ENCODE assay signal across 15 cellular contexts in the genomic region with DNA sequence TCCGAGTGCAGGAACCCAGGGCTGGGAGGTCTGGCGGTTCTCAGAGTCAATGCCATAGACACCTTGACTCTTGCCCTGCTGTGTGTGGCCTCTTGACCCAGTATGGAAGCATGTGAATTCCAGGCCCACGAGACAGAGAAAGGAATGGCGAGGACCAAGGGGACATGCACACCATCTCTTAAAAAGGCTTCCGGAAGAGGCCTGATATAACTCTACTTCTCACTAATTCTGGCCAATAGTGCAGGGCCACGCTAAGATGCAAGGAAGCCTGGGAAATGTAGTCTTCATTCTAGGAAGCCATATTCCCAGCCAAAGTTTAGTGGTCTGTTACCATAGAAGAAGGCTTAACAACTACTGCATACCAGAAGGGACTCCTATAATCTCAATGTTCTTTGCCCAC.
DNase-seq lines count a peak whose midpoint lies in the region; ATAC-seq and TF ChIP-seq lines count a peak whose summit lies in the region.
"Had no signal": no experiment of that assay in that cellular context is flagged by ENCODE, and none has a peak within 500 bp of the region (broad histone marks: within the 10 kb centered on the region; RNA-seq: fewer than 3 reads in every experiment).

No MANE protein-coding gene starts in this region.

- H2AK9ac ChIP-seq in IMR-90 (replicated peaks; ENCODE audit: low read depth, low read length, poor library complexity), result no peak overlapping the region

- H3K79me2 ChIP-seq in mesendoderm (ENCODE audit: control insufficient read depth, insufficient read depth, low read length), result no peaks in the 10 kb centered on the region

- H3K36me3 ChIP-seq in IMR-90 (ENCODE audit: control insufficient read depth, insufficient read depth, low read length), result no peaks in the 10 kb centered on the region
- H3K36me3 ChIP-seq in mesendoderm (ENCODE audit: control insufficient read depth, insufficient read depth, low read length), result no peaks in the 10 kb centered on the region

- H3K27me3 ChIP-seq in IMR-90 (ENCODE audit: control insufficient read depth, insufficient read depth, low read length) (peaks cover 7% of the 10 kb centered on the region; the same call in 1 of the 2 replicates), mesendoderm (ENCODE audit: insufficient read depth, low read length, poor library complexity) (no peaks in the 10 kb centered on the region)

- H2BK5ac ChIP-seq in IMR-90 (ENCODE audit: low read depth, low read length, poor library complexity, severe bottlenecking), result no peak overlapping the region
- no peak overlapping the region for H2BK5ac ChIP-seq in mesendoderm (ENCODE audit: low read length)

- H4K8ac ChIP-seq in IMR-90 (ENCODE audit: low read depth in 2 of 2, low read length in 2 of 2), result peak overlapping the region in 1 of 2 experiments; percentile 42; a peak in 2 of 4 replicates
- no peak overlapping the region for H4K8ac ChIP-seq in mesendoderm (ENCODE audit: low read depth, low read length)

- H3K4me3 ChIP-seq in IMR-90 (ENCODE audit: insufficient read depth, low read depth, low read length) (no peak overlapping the region), mesendoderm (ENCODE audit: low read length) (no peak overlapping the region)

- H3K27ac ChIP-seq in IMR-90 (ENCODE audit: insufficient read depth, low read length), result no peak overlapping the region
- H3K27ac ChIP-seq in mesendoderm (ENCODE audit: low read depth, low read length), result no peak overlapping the region

- CTCF ChIA-PET in IMR-90 (lab: Yijun Ruan, JAX), result no interaction called here

- DNase-seq in ELR (ENCODE audit: low read depth) (peak; percentile 21), IMR-90 (no peak), mesendoderm (peak; percentile 41), NCI-H146 (lab: John Stamatoyannopoulos, UW) (no peak), NOMO-1 (lab: John Stamatoyannopoulos, UW; ENCODE audit: unreplicated experiment in 2 of 2) (no peak), T-helper 1 cell (no peak)
- DNase-seq: C1 segment of cervical spinal cord, KBM-7, NCI-H1092, NCI-H2081 treated with DMSO at 0.1 percent for 48 hours, NCI-H2227 treated with DMSO at 0.1 percent for 48 hours, NCI-H526, PC-3, T-cell had no signal

- H2BK120ac ChIP-seq in IMR-90 (ENCODE audit: low read depth, low read length), result no peak overlapping the region
- no peak overlapping the region for H2BK120ac ChIP-seq in mesendoderm (ENCODE audit: low read depth, low read length)

- H3K18ac ChIP-seq in IMR-90 (ENCODE audit: low read depth, low read length), result no peak overlapping the region
- no peak overlapping the region for H3K18ac ChIP-seq in mesendoderm (ENCODE audit: low read length)

- ATAC-seq in IMR-90 (ENCODE audit: low read depth), result peak; percentile 37
- peak; percentile 42; the same call in 1 of the 3 replicates for ATAC-seq in SK-N-SH treated with all-trans-retinoic acid at 6 μM for 48 hours
- ATAC-seq: PC-3, T-cell had no signal

- no peak overlapping the region for H2BK20ac ChIP-seq in IMR-90 (ENCODE audit: low read depth, low read length)

- H3K9me3 ChIP-seq in IMR-90 (ENCODE audit: control insufficient read depth, insufficient read depth, low read length), result peaks cover 3% of the 10 kb centered on the region; the same call in 1 of the 2 replicates

- dilution Hi-C loops in IMR-90 (cut with HindIII; ENCODE audit: low sequenced_read_pairs, unreplicated experiment), result no loop called here

- H3K23ac ChIP-seq in IMR-90 (ENCODE audit: low read depth, low read length) (no peak overlapping the region), mesendoderm (ENCODE audit: low read length) (no peak overlapping the region)

- in situ Hi-C loops in IMR-90 (cut with MboI; ENCODE audit: low sequenced_read_pairs), result no loop called here

- H2BK15ac ChIP-seq in IMR-90 (ENCODE audit: low read depth, low read length), result no peak overlapping the region
- no peak overlapping the region for H2BK15ac ChIP-seq in mesendoderm (replicated peaks; ENCODE audit: low read depth)

- 77% methylated on average over 2 of the region's 6 CpGs; no CpG with 5 or more reads in 1 of the 2 experiments for WGBS in IMR-90 (ENCODE audit: extremely low coverage in 2 of 2, insufficient read length in 1 of 2), 2 experiments
- WGBS in mesendoderm (ENCODE audit: extremely low coverage, insufficient coverage, low lambda C conversion rate), result no CpG with 5 or more reads among the region's 6 CpGs

- no TSS peak for BruUV-seq in IMR-90 (replicated peaks; lab: Mats Ljungman, UMichigan)

- intact Hi-C loops in IMR-90 (cut with micrococcal nuclease), result loop anchor here (10.0 kb wide), 1 partner anchor 65 kb away; no protein-coding TSS in a partner anchor

- H3K14ac ChIP-seq in IMR-90 (replicated peaks; ENCODE audit: low read depth, low read length), result no peak overlapping the region

- no peak for TF ChIP-seq POLR2A in IMR-90 (IDR thresholded peaks at IDR 0.05; ENCODE audit: low read depth, low read length)

- peaks cover 7% of the 10 kb centered on the region for H3K4me1 ChIP-seq in IMR-90 (ENCODE audit: control insufficient read depth, insufficient read depth, low read length)
- no peaks in the 10 kb centered on the region for H3K4me1 ChIP-seq in mesendoderm (ENCODE audit: control insufficient read depth, low read depth, low read length)

- H3K9ac ChIP-seq in IMR-90 (ENCODE audit: low read depth, low read length), result no peak overlapping the region
- H3K9ac ChIP-seq in mesendoderm (ENCODE audit: low read length), result no peak overlapping the region

- no peak overlapping the region for H3K4ac ChIP-seq in IMR-90 (ENCODE audit: low read depth, low read length)
- no peak overlapping the region for H3K4ac ChIP-seq in mesendoderm (ENCODE audit: low read depth, low read length)

- no peaks in the 10 kb centered on the region for H4K20me1 ChIP-seq in IMR-90 (ENCODE audit: insufficient read depth, low read length)

- POLR2A ChIA-PET in IMR-90 (lab: Charles Lee; ENCODE audit: unreplicated experiment), result no interaction called here

- no peak for TF ChIP-seq RAD21 in IMR-90 (IDR thresholded peaks at IDR 0.05; ENCODE audit: low read length)

- H2AK5ac ChIP-seq in IMR-90 (ENCODE audit: low read depth, low read length), result no peak overlapping the region
- H2AK5ac ChIP-seq in mesendoderm (ENCODE audit: low read length), result no peak overlapping the region

- peaks cover 15% of the 10 kb centered on the region for H3K9me1 ChIP-seq in IMR-90 (ENCODE audit: insufficient read depth, low read length)

- TF ChIP-seq CTCF in IMR-90 (conservative IDR thresholded peaks at IDR 0.05; ENCODE audit: low read depth, low read length), result no peak

- no peak overlapping the region for H3K4me2 ChIP-seq in IMR-90 (ENCODE audit: low read depth, low read length)
- no peak overlapping the region for H3K4me2 ChIP-seq in mesendoderm (ENCODE audit: low read length)

- H4K5ac ChIP-seq in IMR-90 (ENCODE audit: low read depth, low read length), result 0 out of 2 replicates have a peak overlapping the region, but pooled peaks have one; percentile 64
- no peak overlapping the region for H4K5ac ChIP-seq in mesendoderm (ENCODE audit: low read length)

- no peak overlapping the region for H4K91ac ChIP-seq in IMR-90 (ENCODE audit: insufficient read depth, low read depth, low read length)

- H3K79me1 ChIP-seq in IMR-90 (ENCODE audit: low read depth in 1 of 2, low read length in 2 of 2) (no peaks in the 10 kb centered on the region), mesendoderm (ENCODE audit: low read length) (no peaks in the 10 kb centered on the region)

- H2AFZ ChIP-seq in IMR-90 (replicated peaks; ENCODE audit: low read length, poor library complexity), result peak overlapping the region; percentile 55

- no peak overlapping the region for H3K56ac ChIP-seq in IMR-90 (ENCODE audit: extremely low read depth, insufficient read depth, low read length)
- H3K56ac ChIP-seq in mesendoderm (ENCODE audit: low read length), result no peak overlapping the region

TF ChIP-seq in IMR-90, 13 proteins besides CTCF, POLR2A, EP300 and RAD21:
- TF ChIP-seq BHLHE40 (IDR thresholded peaks at IDR 0.05; ENCODE audit: low read depth, low read length), result no peak
- no peak for TF ChIP-seq NFE2L2 (IDR thresholded peaks at IDR 0.05; ENCODE audit: low read depth, low read length)
- no peak for TF ChIP-seq CEBPB (IDR thresholded peaks at IDR 0.05; ENCODE audit: low read depth, low read length)
- TF ChIP-seq FOS (IDR thresholded peaks at IDR 0.05; ENCODE audit: low read depth, low read length), result no peak
- no peak for TF ChIP-seq MAFK (IDR thresholded peaks at IDR 0.05; ENCODE audit: low read depth, low read length)
- no peak for TF ChIP-seq RCOR1 (IDR thresholded peaks at IDR 0.05; ENCODE audit: insufficient replicate concordance, low read length)
- no peak for TF ChIP-seq ELK1 (IDR thresholded peaks at IDR 0.05; ENCODE audit: borderline replicate concordance, low read depth, low read length)

TF ChIP-seq in SK-N-SH treated with all-trans-retinoic acid at 6 μM for 48 hours, 23 proteins besides CTCF, POLR2A, EP300 and RAD21:
- no peak for TF ChIP-seq SNAI2 (CRISPR knock-in tag; IDR thresholded peaks at IDR 0.05)
- no peak for TF ChIP-seq RARB (CRISPR knock-in tag; IDR thresholded peaks at IDR 0.05)
- no peak for TF ChIP-seq CREB5 (CRISPR knock-in tag; IDR thresholded peaks at IDR 0.05; ENCODE audit: low read depth)
- no peak for TF ChIP-seq PPARA (CRISPR knock-in tag; IDR thresholded peaks at IDR 0.05; ENCODE audit: borderline replicate concordance)
- no peak for TF ChIP-seq BACH2 (CRISPR knock-in tag; IDR thresholded peaks at IDR 0.05; ENCODE audit: borderline replicate concordance)
- no peak for TF ChIP-seq ARNTL (CRISPR knock-in tag; IDR thresholded peaks at IDR 0.05; ENCODE audit: borderline replicate concordance, low read depth)
- no peak for TF ChIP-seq ZFP30 (CRISPR knock-in tag; IDR thresholded peaks at IDR 0.05)
- TF ChIP-seq ZNF565 (CRISPR knock-in tag; conservative IDR thresholded peaks at IDR 0.05; ENCODE audit: low read depth), result no peak
- TF ChIP-seq ZFP3 (CRISPR knock-in tag; IDR thresholded peaks at IDR 0.05), result no peak
- no peak for TF ChIP-seq OSR1 (CRISPR knock-in tag; IDR thresholded peaks at IDR 0.05)

Comparison
In these comparisons a context has a peak if more than half of its experiments do, and no peak if none do; other contexts are left out.
1. DNase-seq: peak in ELR (single experiment) and mesendoderm (single experiment); none in IMR-90 (single experiment), NCI-H146 (single experiment), NOMO-1 (0 of 2) and T-helper 1 cell (0 of 5).